Comparison of ENCODE assay signal across 13 cellular contexts in genomic region chr3:153897025-153897723, GRCh38.
DNase-seq lines count a peak whose midpoint lies in the region; ATAC-seq lines count a peak whose summit lies in the region.
"Had no signal": no experiment of that assay in that cellular context is flagged by ENCODE, and none has a peak within 500 bp of the region (broad histone marks: within the 10 kb centered on the region; RNA-seq: fewer than 3 reads in every experiment).

No MANE protein-coding gene starts in this region.

- no peak overlapping the region for H3K27ac ChIP-seq in caudate nucleus (ENCODE audit: low read depth, low read length)

- intact Hi-C loops in activated CD4-positive, alpha-beta T cell treated with anti-CD3 and anti-CD28 coated beads, Interleukin-2, amount 10 ng/mL, durations not matched to agents 24 days and 14 days (cut with micrococcal nuclease), result no loop called here

- no peak overlapping the region for H3K4me3 Mint-ChIP-seq in activated CD4-positive, alpha-beta T cell treated with anti-CD3 and anti-CD28 coated beads, Interleukin-2, amount 10 ng/mL, durations not matched to agents 24 days and 14 days

- DNase-seq in astrocyte of the hippocampus (ENCODE audit: low read depth, low spot score) (peak; percentile 13), caudate nucleus (lab: John Stamatoyannopoulos, UW) (no peak), cerebellar nuclear complex (lab: John Stamatoyannopoulos, UW) (no peak)
- DNase-seq in activated CD4-positive, alpha-beta T cell treated with anti-CD3 and anti-CD28 coated beads, Interleukin-2, amount 10 ng/mL, durations not matched to agents 24 days and 14 days, result no peak
- DNase-seq: hippocampal formation; posterior cingulate gyrus; stimulated activated CD4-positive, alpha-beta T cell treated with anti-CD3 and anti-CD28 coated beads, Interleukin-1b, Interleukin-23, amount 100 ng/mL, for 48 hours; stimulated activated naive CD4-positive, alpha-beta T cell; SW 1271 had no signal

- no peaks in the 10 kb centered on the region for H3K4me1 Mint-ChIP-seq in activated CD4-positive, alpha-beta T cell treated with anti-CD3 and anti-CD28 coated beads, Interleukin-2, amount 10 ng/mL, durations not matched to agents 24 days and 14 days

- no peaks in the 10 kb centered on the region for H3K36me3 Mint-ChIP-seq in activated CD4-positive, alpha-beta T cell treated with anti-CD3 and anti-CD28 coated beads, Interleukin-2, amount 10 ng/mL, durations not matched to agents 24 days and 14 days (ENCODE audit: low read depth)

- no peaks in the 10 kb centered on the region for H3K27me3 Mint-ChIP-seq in activated CD4-positive, alpha-beta T cell treated with anti-CD3 and anti-CD28 coated beads, Interleukin-2, amount 10 ng/mL, durations not matched to agents 24 days and 14 days

- H3K27ac Mint-ChIP-seq in activated CD4-positive, alpha-beta T cell treated with anti-CD3 and anti-CD28 coated beads, Interleukin-2, amount 10 ng/mL, durations not matched to agents 24 days and 14 days, result no peak overlapping the region

- peak; percentile 84 for ATAC-seq in GM18909 (IDR thresholded peaks at IDR 0.05; ENCODE audit: poor library complexity, unreplicated experiment)
- ATAC-seq in GM21576 (IDR thresholded peaks at IDR 0.05; ENCODE audit: unreplicated experiment), result peak; percentile 73
- ATAC-seq in HG03095 (IDR thresholded peaks at IDR 0.05; ENCODE audit: unreplicated experiment), result peak; percentile 80
- no peak for ATAC-seq in HG03039 (IDR thresholded peaks at IDR 0.05; ENCODE audit: unreplicated experiment)

- no peaks in the 10 kb centered on the region for H3K9me3 Mint-ChIP-seq in activated CD4-positive, alpha-beta T cell treated with anti-CD3 and anti-CD28 coated beads, Interleukin-2, amount 10 ng/mL, durations not matched to agents 24 days and 14 days
